Comparison of ENCODE assay signal across 11 cellular contexts in genomic region chr4:67699603-67700002, GRCh38. TPM values are rescaled to one million over a fixed set of nuclear protein-coding genes. Genes with fewer than 3 reads are reported as not detected.
DNase-seq lines count a peak whose midpoint lies in the region; ATAC-seq, FAIRE-seq and TF ChIP-seq lines count a peak whose summit lies in the region.
"Had no signal": no experiment of that assay in that cellular context is flagged by ENCODE, and none has a peak within 500 bp of the region (broad histone marks: within the 10 kb centered on the region; RNA-seq: fewer than 3 reads in every experiment).

No MANE protein-coding gene starts in this region.

- DNase-seq in A673 (ENCODE audit: low spot score), result no peak
- DNase-seq in H9, result no peak
- no peak for DNase-seq in activated T-helper 2 cell treated with anti-CD3 and anti-CD28 coated beads, Interferon-gamma antibody, Interleukin-2, Interleukin-4, amounts not matched to agents 10 μg/mL and 5 μg/mL and 100 μg/mL, durations not matched to agents 14 hours and 24 hours and 36 hours (ENCODE audit: low spot score)
- no peak for DNase-seq in HepG2 (ENCODE audit: low spot score)
- no peak for DNase-seq in head of caudate nucleus
- DNase-seq in HUDEP-2 (lab: John Stamatoyannopoulos, UW; ENCODE audit: unreplicated experiment in 76 of 76), result no peak
- no peak for DNase-seq in NCI-H510A (lab: John Stamatoyannopoulos, UW)

- H3K4me1 ChIP-seq in A673 (ENCODE audit: insufficient read depth, low read length, poor library complexity, severe bottlenecking) (no peaks in the 10 kb centered on the region), H9 (ENCODE audit: insufficient read depth, low read length) (no peaks in the 10 kb centered on the region), HepG2 (ENCODE audit: insufficient read depth, low read length) (peaks cover 49% of the 10 kb centered on the region)
- H3K4me1 ChIP-seq: parathyroid adenoma had no signal

- H3K4me1 Mint-ChIP-seq in H9, result peaks cover 13 to 15% of the 10 kb centered on the region in 2 experiments
- peaks cover 46% of the 10 kb centered on the region for H3K4me1 Mint-ChIP-seq in activated T-helper 2 cell treated with anti-CD3 and anti-CD28 coated beads, Interferon-gamma antibody, Interleukin-2, Interleukin-4, amounts not matched to agents 10 μg/mL and 5 μg/mL and 100 μg/mL, durations not matched to agents 14 hours and 24 hours and 36 hours (ENCODE audit: low read depth)

- H2AK5ac ChIP-seq in H9 (ENCODE audit: insufficient read length, low read length), result no peak overlapping the region

- in situ Hi-C loops in HepG2 (cut with HindIII; ENCODE audit: extremely low pct_ligation_motif_present, low pct_unique_long_range_greater_than_20kb), result no loop called here

- H3K79me2 ChIP-seq in H9 (ENCODE audit: insufficient read depth, low read length), result peaks cover 18% of the 10 kb centered on the region
- peaks cover 76% of the 10 kb centered on the region for H3K79me2 ChIP-seq in HepG2 (ENCODE audit: insufficient read depth, low read length)

- peak overlapping the region; percentile 84 to 88 for H3K4me3 Mint-ChIP-seq in H9
- peak overlapping the region; percentile 99 for H3K4me3 Mint-ChIP-seq in activated T-helper 2 cell treated with anti-CD3 and anti-CD28 coated beads, Interferon-gamma antibody, Interleukin-2, Interleukin-4, amounts not matched to agents 10 μg/mL and 5 μg/mL and 100 μg/mL, durations not matched to agents 14 hours and 24 hours and 36 hours (ENCODE audit: low read depth)

- no peak overlapping the region for H2BK15ac ChIP-seq in H9 (ENCODE audit: low read depth, low read length)

- ATAC-seq in HepG2 (no peak), GM19452 (IDR thresholded peaks at IDR 0.05; ENCODE audit: unreplicated experiment) (no peak)

- H3K79me1 ChIP-seq in H9 (ENCODE audit: insufficient read depth, low read depth, low read length, poor library complexity, severe bottlenecking), result peaks cover 9% of the 10 kb centered on the region

- H4K5ac ChIP-seq in H9 (ENCODE audit: insufficient read length, low read depth, low read length), result no peak overlapping the region

- intact Hi-C loops in A673 (cut with micrococcal nuclease; ENCODE audit: unreplicated experiment) (loop anchor here (10.0 kb wide), 1 partner anchor 155 kb away; the partner anchor contains the start of gene CENPC), HepG2 (cut with micrococcal nuclease; ENCODE audit: unreplicated experiment) (loop anchor here (2.0 to 5.0 kb wide), 3 partner anchors 15 to 152 kb away; partner anchors contain the start of gene CENPC), head of caudate nucleus (cut with DNase I) (loop anchor here (10.0 kb wide), 1 partner anchor 145 kb away; the partner anchor contains the start of gene STAP1)
- intact Hi-C loops in activated T-helper 2 cell treated with anti-CD3 and anti-CD28 coated beads, Interferon-gamma antibody, Interleukin-2, Interleukin-4, amounts not matched to agents 10 μg/mL and 5 μg/mL and 100 μg/mL, durations not matched to agents 14 hours and 24 hours and 36 hours (cut with micrococcal nuclease), result loop anchor here (2.0 to 10.0 kb wide), 5 partner anchors 15 to 651 kb away; partner anchors contain the start of genes TMPRSS11B and YTHDC1

- POLR2A ChIA-PET in A673 (lab: Charles Lee; ENCODE audit: low non-redundant PET) (no interaction called here), HepG2 (lab: Yijun Ruan, JAX) (interaction anchor here (1.2 kb wide), 1 partner anchor 155 kb away, joined by 3 read pairs; the partner anchor contains the start of gene CENPC)

- no peak overlapping the region for H3K14ac ChIP-seq in H9 (ENCODE audit: insufficient read depth, low read length)

- H4K20me1 ChIP-seq in H9 (ENCODE audit: control insufficient read depth, insufficient read depth, insufficient read length) (no peaks in the 10 kb centered on the region), HepG2 (ENCODE audit: insufficient read depth, low read length) (peaks cover 5% of the 10 kb centered on the region; the same call in 1 of the 2 replicates)

- no peak overlapping the region for H2BK5ac ChIP-seq in H9 (ENCODE audit: insufficient read length, low read length)

- no peak overlapping the region for H3K4ac ChIP-seq in H9 (ENCODE audit: low read depth, low read length)

- H3K4me3 ChIP-seq in A673 (ENCODE audit: low read depth, low read length, poor library complexity, severe bottlenecking) (peak overlapping the region; percentile 67), HepG2 (replicated peaks in 1 of 3; ENCODE audit: insufficient read depth in 1 of 3, low read depth in 2 of 3, low read length in 3 of 3) (peak overlapping the region; percentile 87 to 89 (median 88))

- no peak for FAIRE-seq in HepG2 (lab: Jason Lieb, UNC)

- H3K27me3 ChIP-seq in A673 (replicated peaks; ENCODE audit: insufficient read depth, low read depth, low read length, poor library complexity) (no peaks in the 10 kb centered on the region), H9 (ENCODE audit: insufficient read depth, low read length) (no peaks in the 10 kb centered on the region), HepG2 (ENCODE audit: control insufficient read depth in 1 of 2, insufficient read depth in 2 of 2, low read length in 2 of 2) (no peaks in the 10 kb centered on the region)

- no peak overlapping the region for H3K18ac ChIP-seq in H9 (ENCODE audit: insufficient read length, low read depth, low read length)

- TF ChIP-seq POLR2A in HepG2 (IDR thresholded peaks at IDR 0.05; ENCODE audit: insufficient read depth in 1 of 2, low read depth in 2 of 2, low read length in 2 of 2), result no peak

- no peak overlapping the region for H3T11ph ChIP-seq in H9 (ENCODE audit: low read length)

- no peak overlapping the region for H4K91ac ChIP-seq in H9 (ENCODE audit: insufficient read length, low read depth, low read length)

- no peak for TF ChIP-seq RAD21 in HepG2 (CRISPR knock-in tag; IDR thresholded peaks at IDR 0.05)

- H3K36me3 ChIP-seq in A673 (ENCODE audit: insufficient read depth, low read length, poor library complexity, severe bottlenecking), result no peaks in the 10 kb centered on the region
- peaks cover 0 to 13% of the 10 kb centered on the region in 2 experiments; a peak in 3 of 5 replicates for H3K36me3 ChIP-seq in HepG2 (replicated peaks in 1 of 2; ENCODE audit: control insufficient read depth in 1 of 2, insufficient read depth in 2 of 2, low read length in 2 of 2)

- H4K8ac ChIP-seq in H9 (replicated peaks; ENCODE audit: insufficient read length, low read depth, low read length), result no peak overlapping the region

- WGBS in H9 (ENCODE audit: extremely low coverage, insufficient read length, low lambda C conversion rate), result no CpG with 5 or more reads among the region's 18 CpGs
- 64% methylated on average over 18 of the region's 18 CpGs for WGBS in HepG2 (ENCODE audit: low lambda C conversion rate)

- peak overlapping the region; percentile 78 for H3K4me2 ChIP-seq in H9 (ENCODE audit: insufficient read depth, insufficient read length, low read length)
- H3K4me2 ChIP-seq in HepG2 (ENCODE audit: low read depth, low read length), result peak overlapping the region; percentile 81

- no peak overlapping the region for H3K27ac ChIP-seq in A673 (ENCODE audit: low read depth, low read length, poor library complexity, severe bottlenecking)
- H3K27ac ChIP-seq in H9 (ENCODE audit: insufficient read length, low read depth, low read length), result no peak overlapping the region
- H3K27ac ChIP-seq in HepG2 (ENCODE audit: extremely low read length, insufficient read depth, low read length), result peak overlapping the region; percentile 84

- H3K36me3 Mint-ChIP-seq in H9 (ENCODE audit: insufficient read depth in 1 of 3, low read depth in 3 of 3), result peaks cover 8 to 14% (median 12%) of the 10 kb centered on the region in 3 experiments; a peak in 6 of 7 replicates
- peaks cover 55% of the 10 kb centered on the region for H3K36me3 Mint-ChIP-seq in activated T-helper 2 cell treated with anti-CD3 and anti-CD28 coated beads, Interferon-gamma antibody, Interleukin-2, Interleukin-4, amounts not matched to agents 10 μg/mL and 5 μg/mL and 100 μg/mL, durations not matched to agents 14 hours and 24 hours and 36 hours (ENCODE audit: low read depth)

- H3K9me3 Mint-ChIP-seq in H9, result no peaks in the 10 kb centered on the region
- H3K9me3 Mint-ChIP-seq in activated T-helper 2 cell treated with anti-CD3 and anti-CD28 coated beads, Interferon-gamma antibody, Interleukin-2, Interleukin-4, amounts not matched to agents 10 μg/mL and 5 μg/mL and 100 μg/mL, durations not matched to agents 14 hours and 24 hours and 36 hours, result no peaks in the 10 kb centered on the region

- H3K9me3 ChIP-seq in A673 (ENCODE audit: low read depth, low read length, poor library complexity, severe bottlenecking), result no peaks in the 10 kb centered on the region
- H3K9me3 ChIP-seq in H9 (ENCODE audit: control insufficient read depth, low read depth, low read length), result no peaks in the 10 kb centered on the region
- no peaks in the 10 kb centered on the region for H3K9me3 ChIP-seq in HepG2 (ENCODE audit: low read length)

- no peak overlapping the region for H3K23ac ChIP-seq in H9 (ENCODE audit: insufficient read length, low read depth, low read length)

- BruUV-seq in A673 (replicated peaks; lab: Mats Ljungman, UMichigan), result no TSS peak
- no TSS peak for BruUV-seq in HepG2 (replicated peaks; lab: Mats Ljungman, UMichigan)

- H3K23me2 ChIP-seq in H9 (ENCODE audit: insufficient read length, low read depth, low read length, poor library complexity, severe bottlenecking), result no peaks in the 10 kb centered on the region

- no peak overlapping the region for H2AFZ ChIP-seq in H9 (ENCODE audit: low read length)
- no peak overlapping the region for H2AFZ ChIP-seq in HepG2 (ENCODE audit: low read length)

- H2BK120ac ChIP-seq in H9 (ENCODE audit: low read depth, low read length, poor library complexity, severe bottlenecking), result no peak overlapping the region

- H3K56ac ChIP-seq in H9 (ENCODE audit: insufficient read length, low read depth, low read length), result no peak overlapping the region

- CTCF ChIA-PET in A673 (lab: Charles Lee) (no interaction called here), HepG2 (lab: Yijun Ruan, JAX; ENCODE audit: low intra/inter-chr PET ratio, low total read pairs) (no interaction called here)

- H2BK12ac ChIP-seq in H9 (ENCODE audit: insufficient read length, low read depth, low read length), result no peak overlapping the region

- peak overlapping the region in 2 of 3 experiments; percentile 60 to 96; a peak in 2 of 7 replicates for H3K27ac Mint-ChIP-seq in H9
- no peak overlapping the region for H3K27ac Mint-ChIP-seq in activated T-helper 2 cell treated with anti-CD3 and anti-CD28 coated beads, Interferon-gamma antibody, Interleukin-2, Interleukin-4, amounts not matched to agents 10 μg/mL and 5 μg/mL and 100 μg/mL, durations not matched to agents 14 hours and 24 hours and 36 hours

- H2BK20ac ChIP-seq in H9 (ENCODE audit: low read depth, low read length, poor library complexity, severe bottlenecking), result no peak overlapping the region

- peak overlapping the region; percentile 92 for H3K9ac ChIP-seq in H9 (ENCODE audit: extremely low read depth, insufficient read length, low read length)
- H3K9ac ChIP-seq in HepG2 (ENCODE audit: insufficient read depth, low read depth, low read length), result peak overlapping the region; percentile 83
- H3K9ac ChIP-seq: parathyroid adenoma had no signal

- TF ChIP-seq EP300 in HepG2 (IDR thresholded peaks at IDR 0.05; ENCODE audit: low read depth in 2 of 2, low read length in 2 of 2) (no peak), HepG2 (CRISPR knock-in tag; IDR thresholded peaks at IDR 0.05; ENCODE audit: borderline replicate concordance) (no peak)

- TF ChIP-seq CTCF in A673 (conservative IDR thresholded peaks at IDR 0.05; ENCODE audit: low read depth, low read length), result no peak
- TF ChIP-seq CTCF in H9 (conservative IDR thresholded peaks at IDR 0.05), result no peak
- TF ChIP-seq CTCF in HepG2 (CRISPR knock-in tag; IDR thresholded peaks at IDR 0.05), result no peak

- H3K27me3 Mint-ChIP-seq in H9 (ENCODE audit: low read depth), result no peaks in the 10 kb centered on the region
- H3K27me3 Mint-ChIP-seq in activated T-helper 2 cell treated with anti-CD3 and anti-CD28 coated beads, Interferon-gamma antibody, Interleukin-2, Interleukin-4, amounts not matched to agents 10 μg/mL and 5 μg/mL and 100 μg/mL, durations not matched to agents 14 hours and 24 hours and 36 hours (ENCODE audit: low read depth), result no peaks in the 10 kb centered on the region

RNA-seq across cellular contexts. Expression of gene UBA6, which starts 1.4 kb away (rescaled TPM):
- total RNA-seq in A673 (2021), result 33.2 and 36.3 TPM in 2 replicates
- 63.5 and 72.2 TPM in 2 replicates for total RNA-seq in H9 (2021)
- total RNA-seq in activated T-helper 2 cell treated with anti-CD3 and anti-CD28 coated beads, Interferon-gamma antibody, Interleukin-2, Interleukin-4, amounts not matched to agents 10 μg/mL and 5 μg/mL and 100 μg/mL, durations not matched to agents 14 hours and 24 hours and 36 hours, result 84.8 and 88.4 TPM in 2 replicates
- 75.4 and 153 TPM in 2 replicates for total RNA-seq in HepG2 (2016; rRNA removed; fragmentation: Illumina TruSeq; extraction: Trizol)
- total RNA-seq in HepG2 (2016; cell fraction: cytosol; rRNA removed; fragmentation: Illumina TruSeq; extraction: Trizol; ENCODE audit: low read depth), result 4.5 TPM in 2 replicates
- 73.9 and 131 TPM in 2 replicates for total RNA-seq in HepG2 (2016; cell fraction: insoluble cytoplasmic fraction; rRNA removed; fragmentation: Illumina TruSeq; extraction: Trizol)
- 12.0 and 16.0 TPM in 2 replicates for total RNA-seq in HepG2 (2016; cell fraction: membrane; rRNA removed; fragmentation: Illumina TruSeq; extraction: Trizol)
- total RNA-seq in HepG2 (2016; cell fraction: nucleus; rRNA removed; fragmentation: Illumina TruSeq; extraction: Trizol), result 65.0 and 67.0 TPM in 2 replicates
- 25.6 and 33.3 TPM in 2 replicates for polyA plus RNA-seq in HepG2 (2011; rRNA removed)
- polyA plus RNA-seq in HepG2 (2011; cell fraction: cytosol; rRNA removed), result 21.1 and 24.7 TPM in 2 replicates
- polyA plus RNA-seq in HepG2 (2011; cell fraction: nucleus; rRNA removed), result 53.3 and 61.9 TPM in 2 replicates
- 21.2 and 31.8 TPM in 2 replicates for polyA plus RNA-seq in HepG2 (2012)
- 0.36 and 0.42 TPM in 2 replicates for polyA plus RNA-seq in HepG2 (2016; cell fraction: cytosol; fragmentation: Illumina TruSeq; extraction: Trizol; ENCODE audit: low read depth)
- polyA plus RNA-seq in HepG2 (2016; cell fraction: insoluble cytoplasmic fraction; fragmentation: Illumina TruSeq; extraction: Trizol; ENCODE audit: low read depth), result 30.7 and 31.3 TPM in 2 replicates
- polyA plus RNA-seq in HepG2 (2016; cell fraction: membrane; fragmentation: Illumina TruSeq; extraction: Trizol; ENCODE audit: low read depth), result 1.7 and 1.8 TPM in 2 replicates
- 40.8 and 51.8 TPM in 2 replicates for polyA plus RNA-seq in HepG2 (2016; cell fraction: nucleus; fragmentation: Illumina TruSeq; extraction: Trizol; ENCODE audit: insufficient read depth, low read depth)
- 23.8 and 28.1 TPM in 2 replicates for polyA minus RNA-seq in HepG2 (2011; rRNA and poly(A)+ RNA removed; ENCODE audit: low replicate concordance)
- 87.0 and 107 TPM in 2 replicates for polyA minus RNA-seq in HepG2 (2011; cell fraction: cytosol; rRNA and poly(A)+ RNA removed)
- 150 and 178 TPM in 2 replicates for polyA minus RNA-seq in HepG2 (2011; cell fraction: nucleus; rRNA and poly(A)+ RNA removed)

RNA-seq across cellular contexts. Expression of gene GNRHR, which starts 54.6 kb away (rescaled TPM):
- total RNA-seq in A673 (2021) (not detected in 2 replicates), H9 (2021) (not detected in 2 replicates), HepG2 (2016; rRNA removed; fragmentation: Illumina TruSeq; extraction: Trizol) (not detected in 2 replicates)
- total RNA-seq in activated T-helper 2 cell treated with anti-CD3 and anti-CD28 coated beads, Interferon-gamma antibody, Interleukin-2, Interleukin-4, amounts not matched to agents 10 μg/mL and 5 μg/mL and 100 μg/mL, durations not matched to agents 14 hours and 24 hours and 36 hours, result not detected in 2 replicates
- total RNA-seq in HepG2 (2016; cell fraction: cytosol; rRNA removed; fragmentation: Illumina TruSeq; extraction: Trizol; ENCODE audit: low read depth), result not detected in 2 replicates
- total RNA-seq in HepG2 (2016; cell fraction: insoluble cytoplasmic fraction; rRNA removed; fragmentation: Illumina TruSeq; extraction: Trizol), result not detected in 2 replicates
- total RNA-seq in HepG2 (2016; cell fraction: membrane; rRNA removed; fragmentation: Illumina TruSeq; extraction: Trizol), result not detected in 2 replicates
- total RNA-seq in HepG2 (2016; cell fraction: nucleus; rRNA removed; fragmentation: Illumina TruSeq; extraction: Trizol), result not detected in 2 replicates
- not detected in 2 replicates for polyA plus RNA-seq in HepG2 (2011; rRNA removed)
- not detected in 2 replicates for polyA plus RNA-seq in HepG2 (2011; cell fraction: cytosol; rRNA removed)
- not detected in 2 replicates for polyA plus RNA-seq in HepG2 (2011; cell fraction: nucleus; rRNA removed)
- polyA plus RNA-seq in HepG2 (2012), result 0.09 and 0.19 TPM in 2 replicates
- not detected in 2 replicates for polyA plus RNA-seq in HepG2 (2016; cell fraction: cytosol; fragmentation: Illumina TruSeq; extraction: Trizol; ENCODE audit: low read depth)
- polyA plus RNA-seq in HepG2 (2016; cell fraction: insoluble cytoplasmic fraction; fragmentation: Illumina TruSeq; extraction: Trizol; ENCODE audit: low read depth), result not detected in 2 replicates
- not detected in 2 replicates for polyA plus RNA-seq in HepG2 (2016; cell fraction: membrane; fragmentation: Illumina TruSeq; extraction: Trizol; ENCODE audit: low read depth)
- polyA plus RNA-seq in HepG2 (2016; cell fraction: nucleus; fragmentation: Illumina TruSeq; extraction: Trizol; ENCODE audit: insufficient read depth, low read depth), result not detected in 2 replicates
- not detected in 2 replicates for polyA minus RNA-seq in HepG2 (2011; rRNA and poly(A)+ RNA removed; ENCODE audit: low replicate concordance)
- polyA minus RNA-seq in HepG2 (2011; cell fraction: cytosol; rRNA and poly(A)+ RNA removed), result not detected in 2 replicates
- not detected in 2 replicates for polyA minus RNA-seq in HepG2 (2011; cell fraction: nucleus; rRNA and poly(A)+ RNA removed)
- total RNA-seq: cerebellum, RPMI7951 had no signal
